ENCODE assay signal across 8 cellular contexts in the genomic region with DNA sequence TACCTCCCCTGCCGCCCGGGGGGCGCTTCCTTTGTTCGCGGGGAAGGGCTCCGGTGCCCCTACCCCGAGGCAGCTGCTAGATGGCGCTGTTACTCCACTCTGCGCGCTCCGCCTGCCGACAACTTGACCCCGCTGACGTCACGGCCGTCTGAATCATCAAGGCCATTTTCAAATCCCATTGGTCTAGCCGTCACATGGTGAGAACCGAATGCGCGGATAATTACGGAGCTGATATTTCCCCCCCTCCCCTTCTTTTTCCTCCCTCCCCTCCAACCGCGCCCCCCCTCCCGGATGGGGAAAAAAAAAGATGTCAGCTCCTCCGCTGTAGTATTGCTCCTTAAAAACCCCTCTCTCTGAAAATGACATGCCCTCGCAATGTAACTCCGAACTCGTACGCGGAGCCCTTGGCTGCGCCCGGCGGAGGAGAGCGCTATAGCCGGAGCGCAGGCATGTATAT. TPM values are rescaled to one million over a fixed set of nuclear protein-coding genes. Genes with fewer than 3 reads are reported as not detected.
DNase-seq lines count a peak whose midpoint lies in the region; ATAC-seq, FAIRE-seq and TF ChIP-seq lines count a peak whose summit lies in the region.

Gene HOXC10 (plus strand): TSS at position 246 of the 457 bp plus-strand sequence. CDS start 114 bp downstream, at position 360.

- no peak within 1 kb of the TSS for H3K4me2 ChIP-seq in neural cell (ENCODE audit: low read length)

- no peak within 1 kb of the TSS for H3K27ac ChIP-seq in esophagus muscularis mucosa (replicated peaks in 1 of 4)
- no peak within 1 kb of the TSS for H3K27ac ChIP-seq in neural cell (ENCODE audit: low read length)
- no peak within 1 kb of the TSS for H3K27ac ChIP-seq in stomach
- no peak within 1 kb of the TSS for H3K27ac ChIP-seq in prostate gland

- no peaks in the 10 kb centered on the region for H3F3A ChIP-seq in neural cell (ENCODE audit: insufficient read depth, low read length, poor library complexity, severe bottlenecking)

- TF ChIP-seq RAD21 in neural cell (conservative IDR thresholded peaks at IDR 0.05): peak; percentile 37

- H3K9me2 ChIP-seq in neural cell (ENCODE audit: insufficient read depth, low read length): no peaks in the 10 kb centered on the region

- no peak within 1 kb of the TSS for H3K9ac ChIP-seq in neural cell (ENCODE audit: low read length)

- H3K4me1 ChIP-seq in esophagus muscularis mucosa (peaks cover 19 to 32% (median 29%) of the 10 kb centered on the region in 4 donors), stomach (peaks cover 15 to 42% (median 33%) of the 10 kb centered on the region in 4 donors), prostate gland (replicated peaks) (no peaks in the 10 kb centered on the region)

- ATAC-seq in HG02884 (IDR thresholded peaks at IDR 0.05; ENCODE audit: unreplicated experiment): peak; percentile 62

- H3K36me3 ChIP-seq in esophagus muscularis mucosa (no peaks in the 10 kb centered on the region), neural cell (ENCODE audit: insufficient read depth, low read length) (no peaks in the 10 kb centered on the region), stomach (no peaks in the 10 kb centered on the region), prostate gland (no peaks in the 10 kb centered on the region)

- intact Hi-C loops in esophagus muscularis mucosa (cut with DNase I) (no loop called here), stomach (cut with DNase I; ENCODE audit: low total_unique reads) (no loop called here), prostate gland (cut with DNase I) (no loop called here)

- no peak for TF ChIP-seq EP300 in esophagus muscularis mucosa (IDR thresholded peaks at IDR 0.05)
- no peak for TF ChIP-seq EP300 in neural cell (conservative IDR thresholded peaks at IDR 0.05; ENCODE audit: poor library complexity, severe bottlenecking)
- no peak for TF ChIP-seq EP300 in stomach (IDR thresholded peaks at IDR 0.05)

- H3K4me3 ChIP-seq in esophagus muscularis mucosa (peak within 1 kb of the TSS; percentile 24 to 39 (median 30)), neural cell (ENCODE audit: low read length) (peak within 1 kb of the TSS; percentile 52), stomach (peak within 1 kb of the TSS in 2 of 4 donors; percentile 24 to 30), prostate gland (no peak within 1 kb of the TSS)

- H3K27me3 ChIP-seq in esophagus muscularis mucosa (peaks cover 21 to 100% (median 91%) of the 10 kb centered on the region in 4 donors), neural cell (ENCODE audit: insufficient read depth, low read depth, low read length) (peaks cover 100% of the 10 kb centered on the region), stomach (peaks cover 77 to 100% (median 99%) of the 10 kb centered on the region in 3 donors), prostate gland (replicated peaks; ENCODE audit: insufficient read depth) (peaks cover 77% of the 10 kb centered on the region)

- no peaks in the 10 kb centered on the region for H3K79me2 ChIP-seq in neural cell (replicated peaks; ENCODE audit: insufficient read depth, low read length)

- DNase-seq in D721Med (ENCODE audit: insufficient read length, low spot score) (peak; percentile 86), NOMO-1 (lab: John Stamatoyannopoulos, UW; ENCODE audit: unreplicated experiment in 2 of 2) (peak; percentile 74 to 80), esophagus muscularis mucosa (ENCODE audit: extremely low spot score) (peak; percentile 94), stomach (peak; percentile 73), prostate gland (ENCODE audit: low spot score) (no peak)
- peak; percentile 56 for DNase-seq in activated CD8-positive, alpha-beta memory T cell treated with anti-CD3 and anti-CD28 coated beads, Interleukin-2, amount 50 U/mL, for 24 hours (ENCODE audit: extremely low read depth)

- TF ChIP-seq POLR2A in esophagus muscularis mucosa (IDR thresholded peaks at IDR 0.05; ENCODE audit: low read depth): no peak
- no peak for TF ChIP-seq POLR2A in stomach (IDR thresholded peaks at IDR 0.05)
- TF ChIP-seq POLR2A in prostate gland (IDR thresholded peaks at IDR 0.05): no peak

- TF ChIP-seq CTCF in D721Med (IDR thresholded peaks at IDR 0.05; ENCODE audit: insufficient read depth, missing control alignments): peak; percentile 70
- TF ChIP-seq CTCF in esophagus muscularis mucosa (IDR thresholded peaks at IDR 0.05): peak; percentile 41 to 55 (median 49)
- TF ChIP-seq CTCF in neural cell (IDR thresholded peaks at IDR 0.05; ENCODE audit: poor library complexity, severe bottlenecking): no peak
- peak in 4 of 7 experiments; percentile 13 to 43 (median 26) for TF ChIP-seq CTCF in stomach (IDR thresholded peaks at IDR 0.05)
- no peak for TF ChIP-seq CTCF in prostate gland (IDR thresholded peaks at IDR 0.05)

- H3K9me3 ChIP-seq in esophagus muscularis mucosa (no peaks in the 10 kb centered on the region), neural cell (ENCODE audit: low read length) (no peaks in the 10 kb centered on the region), stomach (peaks cover 0 to 17% (median 1%) of the 10 kb centered on the region in 4 donors), prostate gland (no peaks in the 10 kb centered on the region)

- H4K20me1 ChIP-seq in neural cell (ENCODE audit: insufficient read depth): no peaks in the 10 kb centered on the region

- WGBS in esophagus muscularis mucosa: 2% methylated on average over 19 of the region's 36 CpGs
- 3 to 8% (median 7%) methylated on average over 25 to 36 of the region's 36 CpGs for WGBS in stomach, 5 donors
- 3% methylated on average over 36 of the region's 36 CpGs for WGBS in prostate gland

- no peak for FAIRE-seq in D721Med (lab: Jason Lieb, UNC)

- no peak within 1 kb of the TSS for H2AFZ ChIP-seq in neural cell (ENCODE audit: low read depth, low read length)

TF ChIP-seq in neural cell, 6 proteins besides CTCF, POLR2A, EP300 and RAD21:
- TF ChIP-seq SMC3 (conservative IDR thresholded peaks at IDR 0.05; ENCODE audit: poor library complexity): no peak
- no peak for TF ChIP-seq POLR2AphosphoS5 (IDR thresholded peaks at IDR 0.05)
- TF ChIP-seq MXI1 (conservative IDR thresholded peaks at IDR 0.05; ENCODE audit: poor library complexity, severe bottlenecking): no peak
- no peak for TF ChIP-seq REST (IDR thresholded peaks at IDR 0.05; ENCODE audit: borderline replicate concordance)
- no peak for TF ChIP-seq EZH2 (IDR thresholded peaks at IDR 0.05; ENCODE audit: borderline replicate concordance, insufficient read depth, low read length, poor library complexity, severe bottlenecking)
- TF ChIP-seq TAF1 (IDR thresholded peaks at IDR 0.05; ENCODE audit: low read depth): no peak

RNA-seq across cellular contexts. Expression of gene HOXC10, which starts in this region (rescaled TPM):
- total RNA-seq in esophagus muscularis mucosa (not detected), stomach (not detected), prostate gland (1 to 10 TPM in 1 of 2 donors, under 1 TPM in 1; 0.51 to 7.2 TPM)
- polyA plus RNA-seq in neural cell (not detected in 2 replicates), stomach (not detected)
- not detected in 2 replicates for polyA minus RNA-seq in neural cell

Comparison
In these comparisons a context has a peak if more than half of its experiments do, and no peak if none do; other contexts are left out.
1. Peak in DNase-seq and H3K4me3 ChIP-seq in esophagus muscularis mucosa; RNA of the gene not detected or under 1 TPM.
2. Peak in DNase-seq in stomach; RNA of the gene not detected or under 1 TPM.
3. CTCF ChIP-seq: peak in D721Med (single experiment), esophagus muscularis mucosa (3 of 3) and stomach (4 of 7); none in neural cell (single experiment) and prostate gland (0 of 4).